In the genomic region with DNA sequence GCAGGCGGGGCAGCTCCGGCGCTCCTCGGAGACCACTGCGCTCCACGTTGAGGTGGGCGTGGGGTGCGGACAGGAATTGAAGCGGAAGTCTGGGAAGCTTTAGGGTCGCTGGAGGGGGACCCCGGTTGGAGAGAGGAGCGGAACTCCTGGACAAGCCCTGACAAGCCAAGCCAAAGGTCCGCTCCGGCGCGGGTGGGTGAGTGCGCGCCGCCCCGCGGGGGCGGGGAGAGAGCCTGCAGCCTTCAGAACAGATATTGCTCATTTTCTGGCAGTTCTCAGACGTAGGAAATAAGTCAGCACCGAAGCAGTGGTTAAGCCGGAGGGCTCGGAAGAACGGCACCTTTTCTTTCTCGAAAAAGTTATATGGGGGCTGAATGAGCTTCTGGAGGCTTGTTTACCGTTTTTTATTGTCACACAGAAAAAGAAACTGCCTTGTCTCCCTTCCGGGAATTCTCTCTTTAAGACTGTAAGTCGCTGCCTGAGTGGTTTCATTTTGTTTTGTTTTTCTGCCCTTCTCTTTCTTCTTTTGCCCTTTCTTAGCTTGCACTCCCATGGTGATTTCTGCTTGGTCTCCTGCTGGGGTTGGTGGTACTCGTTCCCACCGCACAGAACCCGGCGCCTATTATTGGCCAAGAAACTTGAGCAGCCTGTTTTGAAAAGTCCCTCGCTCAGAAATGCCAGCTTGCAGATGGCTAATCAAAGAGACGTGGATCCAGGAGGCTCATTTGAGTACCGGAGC, we compare ENCODE assay signal across 8 cellular contexts. TPM values are rescaled to one million over a fixed set of nuclear protein-coding genes. Genes with fewer than 3 reads are reported as not detected.
DNase-seq lines count a peak whose midpoint lies in the region; ATAC-seq and TF ChIP-seq lines count a peak whose summit lies in the region.

No MANE protein-coding gene starts in this region.

- no peak overlapping the region for H2BK15ac ChIP-seq in H9 (ENCODE audit: low read depth, low read length)

- H3K14ac ChIP-seq in H9 (ENCODE audit: insufficient read depth, low read length), result no peak overlapping the region

- peaks cover 18% of the 10 kb centered on the region for H3K23me2 ChIP-seq in H9 (ENCODE audit: insufficient read length, low read depth, low read length, poor library complexity, severe bottlenecking)

- no peaks in the 10 kb centered on the region for H3K79me1 ChIP-seq in H9 (ENCODE audit: insufficient read depth, low read depth, low read length, poor library complexity, severe bottlenecking)

- no peak overlapping the region for H4K5ac ChIP-seq in H9 (ENCODE audit: insufficient read length, low read depth, low read length)

- peak; percentile 61 to 79 (median 70) for ATAC-seq in right lobe of liver

- H3K4me2 ChIP-seq in H9 (ENCODE audit: insufficient read depth, insufficient read length, low read length), result peak overlapping the region; percentile 44

- H3K4me1 ChIP-seq in H9 (ENCODE audit: insufficient read depth, low read length) (no peaks in the 10 kb centered on the region), right lobe of liver (peaks cover 0 to 52% (median 11%) of the 10 kb centered on the region in 4 donors)

- H2BK120ac ChIP-seq in H9 (ENCODE audit: low read depth, low read length, poor library complexity, severe bottlenecking), result no peak overlapping the region

- H3K79me2 ChIP-seq in H9 (ENCODE audit: insufficient read depth, low read length), result no peaks in the 10 kb centered on the region

- peak overlapping the region; percentile 24 for H2AFZ ChIP-seq in H9 (ENCODE audit: low read length)

- no peak overlapping the region for H3T11ph ChIP-seq in H9 (ENCODE audit: low read length)

- H3K36me3 Mint-ChIP-seq in H9 (ENCODE audit: insufficient read depth in 1 of 3, low read depth in 3 of 3), result no peaks in the 10 kb centered on the region; a peak in 1 of 7 replicates

- peaks cover 23 to 24% of the 10 kb centered on the region in 2 experiments for H3K4me1 Mint-ChIP-seq in H9

- no peak overlapping the region for H3K56ac ChIP-seq in H9 (ENCODE audit: insufficient read length, low read depth, low read length)

- TF ChIP-seq POLR2A in NB4 (IDR thresholded peaks at IDR 0.05; ENCODE audit: extremely low read depth, insufficient read length), result no peak
- peak; percentile 20 for TF ChIP-seq POLR2A in right lobe of liver (IDR thresholded peaks at IDR 0.05)

- peak; percentile 65 for DNase-seq in EL
- peak; percentile 59 for DNase-seq in H9
- peak; percentile 82 for DNase-seq in NB4 (ENCODE audit: low read depth)
- DNase-seq in activated CD4-positive, alpha-beta T cell treated with anti-CD3 and anti-CD28 coated beads, Interleukin-2, amount 50 U/mL, for 24 hours (ENCODE audit: low read depth in 1 of 2, low spot score in 1 of 2), result peak; percentile 55 to 62
- peak; percentile 61 for DNase-seq in dermis blood vessel endothelial cell
- DNase-seq in right lobe of liver, result peak; percentile 75 to 86 (median 84)
- peak; percentile 62 to 64 for DNase-seq in stimulated activated CD4-positive, alpha-beta T cell treated with anti-CD3 and anti-CD28 coated beads, Interleukin-4, amount 100 ng/mL, for 48 hours (ENCODE audit: low read depth in 2 of 2)
- DNase-seq in NCI-H2029 treated with DMSO at 0.1 percent for 48 hours (lab: John Stamatoyannopoulos, UW), result no peak

- no peak overlapping the region for H3K18ac ChIP-seq in H9 (ENCODE audit: insufficient read length, low read depth, low read length)

- H3K9me3 Mint-ChIP-seq in H9, result 0 out of 5 replicates have a peak, but pooled peaks cover 0 to 2% of the 10 kb centered on the region in 2 experiments

- H3K4me3 Mint-ChIP-seq in H9, result peak overlapping the region; percentile 86 to 90

- no peak overlapping the region for H2AK5ac ChIP-seq in H9 (ENCODE audit: insufficient read length, low read length)

- H3K27ac ChIP-seq in H9 (ENCODE audit: insufficient read length, low read depth, low read length) (no peak overlapping the region), right lobe of liver (peak overlapping the region; percentile 94 to 99 (median 98))

- intact Hi-C loops in right lobe of liver (cut with DNase I), result no loop called here

- H3K36me3 ChIP-seq in right lobe of liver, result no peaks in the 10 kb centered on the region

- H2BK5ac ChIP-seq in H9 (ENCODE audit: insufficient read length, low read length), result no peak overlapping the region

- WGBS in H9 (ENCODE audit: extremely low coverage, insufficient read length, low lambda C conversion rate), result no CpG with 5 or more reads among the region's 38 CpGs
- WGBS in right lobe of liver (ENCODE audit: insufficient coverage, low coverage, low lambda C conversion rate, missing lambda C conversion rate), result 0% methylated on average over 25 of the region's 38 CpGs

- H4K8ac ChIP-seq in H9 (replicated peaks; ENCODE audit: insufficient read length, low read depth, low read length), result no peak overlapping the region

- no peak overlapping the region for H3K23ac ChIP-seq in H9 (ENCODE audit: insufficient read length, low read depth, low read length)

- H3K4me3 ChIP-seq in NB4 (ENCODE audit: low read depth, low read length) (peak overlapping the region; percentile 94), right lobe of liver (peak overlapping the region; percentile 79 to 87 (median 80))

- H4K20me1 ChIP-seq in H9 (ENCODE audit: control insufficient read depth, insufficient read depth, insufficient read length), result no peaks in the 10 kb centered on the region

- peaks cover 42% of the 10 kb centered on the region for H3K27me3 Mint-ChIP-seq in H9 (ENCODE audit: low read depth)

- peak overlapping the region; percentile 35 for H3K9ac ChIP-seq in H9 (ENCODE audit: extremely low read depth, insufficient read length, low read length)

- H4K91ac ChIP-seq in H9 (ENCODE audit: insufficient read length, low read depth, low read length), result no peak overlapping the region

- no peaks in the 10 kb centered on the region; the same call in 1 of the 2 replicates for H3K27me3 ChIP-seq in H9 (ENCODE audit: insufficient read depth, low read length)
- H3K27me3 ChIP-seq in right lobe of liver, result no peaks in the 10 kb centered on the region

- no peak overlapping the region for H3K4ac ChIP-seq in H9 (ENCODE audit: low read depth, low read length)

- TF ChIP-seq CTCF in H9 (conservative IDR thresholded peaks at IDR 0.05), result no peak
- TF ChIP-seq CTCF in NB4 (IDR thresholded peaks at IDR 0.05; ENCODE audit: low read depth, low read length), result peak; percentile 6
- TF ChIP-seq CTCF in right lobe of liver (IDR thresholded peaks at IDR 0.05), result peak in 1 of 4 donors; percentile 5

- no peak overlapping the region for H2BK20ac ChIP-seq in H9 (ENCODE audit: low read depth, low read length, poor library complexity, severe bottlenecking)

- no peaks in the 10 kb centered on the region for H3K9me3 ChIP-seq in H9 (ENCODE audit: control insufficient read depth, low read depth, low read length)
- no peaks in the 10 kb centered on the region for H3K9me3 ChIP-seq in right lobe of liver

- H2BK12ac ChIP-seq in H9 (ENCODE audit: insufficient read length, low read depth, low read length), result no peak overlapping the region

- H3K27ac Mint-ChIP-seq in H9, result no peak overlapping the region

RNA-seq across cellular contexts. Expression of a gene that starts 0.7 kb away (rescaled TPM):
- total RNA-seq in H9 (2021), result 3.0 and 3.1 TPM in 2 replicates
- 16.5 and 19.2 TPM in 2 replicates for total RNA-seq in dermis blood vessel endothelial cell
- 10 to 100 TPM in 5 of 6 experiments, 1 to 10 TPM in 1; 9.0 to 22.3 (median 18.9) TPM for total RNA-seq in right lobe of liver

RNA-seq across cellular contexts. Expression of a gene that starts 38.8 kb away (rescaled TPM):
- total RNA-seq in H9 (2021) (2.3 and 2.4 TPM in 2 replicates), dermis blood vessel endothelial cell (13.1 and 25.5 TPM in 2 replicates), right lobe of liver (100 to 1,000 TPM in 2 of 6 experiments, 10 to 100 TPM in 4; 15.0 to 127 (median 80.7) TPM)
